ENCODE assay signal across 29 cellular contexts in genomic region chr13:55493297-55493696, GRCh38.
"Had no signal": no experiment of that assay in that cellular context is flagged by ENCODE, and none has a peak within 500 bp of the region (broad histone marks: within the 10 kb centered on the region; RNA-seq: fewer than 3 reads in every experiment).

No MANE protein-coding gene starts in this region.

- H3K4me3 ChIP-seq: colonic mucosa, coronary artery, dorsolateral prefrontal cortex, esophagus muscularis mucosa, esophagus squamous epithelium, gastrocnemius medialis, gastroesophageal sphincter, heart left ventricle, heart right ventricle had no signal

- H3K9me3 ChIP-seq: colonic mucosa, esophagus muscularis mucosa, esophagus squamous epithelium, gastrocnemius medialis, gastroesophageal sphincter had no signal

- H3K27ac Mint-ChIP-seq: dendritic cell treated with granulocyte-macrophage colony-stimulating factor and Interleukin-4, amounts not matched to agents 40 ng/mL and 50 ng/mL, for 4 days; effector memory CD8-positive, alpha-beta T cell; endodermal cell had no signal

- H3K27me3 Mint-ChIP-seq: dendritic cell treated with granulocyte-macrophage colony-stimulating factor and Interleukin-4, amounts not matched to agents 40 ng/mL and 50 ng/mL, for 4 days; effector memory CD8-positive, alpha-beta T cell had no signal

- H3K27ac ChIP-seq: colonic mucosa, coronary artery, dorsolateral prefrontal cortex, epithelial cell of prostate, esophagus muscularis mucosa, esophagus squamous epithelium, foreskin keratinocyte, gastrocnemius medialis, gastroesophageal sphincter, heart left ventricle, heart right ventricle had no signal

- DNase-seq: colonic mucosa; cortex of kidney; dermis blood vessel endothelial cell; dorsolateral prefrontal cortex; effector CD4-positive, alpha-beta T cell; effector CD8-positive, alpha-beta T cell; effector memory CD4-positive, alpha-beta T cell; effector memory CD8-positive, alpha-beta T cell; endodermal cell; erythroblast; esophagus squamous epithelium; foreskin fibroblast; foreskin keratinocyte; foreskin melanocyte; gastrocnemius medialis; glutamatergic neuron; head of caudate nucleus; heart left ventricle; heart right ventricle had no signal

- ATAC-seq: effector memory CD8-positive, alpha-beta T cell; esophagus mucosa; foreskin keratinocyte; gastrocnemius medialis; gastroesophageal sphincter; heart left ventricle; heart right ventricle had no signal

- H3K27me3 ChIP-seq: colonic mucosa, dorsolateral prefrontal cortex, esophagus muscularis mucosa, esophagus squamous epithelium, foreskin keratinocyte, gastrocnemius medialis, gastroesophageal sphincter, heart left ventricle, heart right ventricle had no signal

- H3K36me3 ChIP-seq: colonic mucosa, esophagus muscularis mucosa, esophagus squamous epithelium, gastrocnemius medialis, gastroesophageal sphincter, heart left ventricle, heart right ventricle had no signal

- FAIRE-seq: colon, endometrium, endothelial cell of umbilical vein, frontal cortex had no signal

- H3K9me3 Mint-ChIP-seq: dendritic cell treated with granulocyte-macrophage colony-stimulating factor and Interleukin-4, amounts not matched to agents 40 ng/mL and 50 ng/mL, for 4 days had no signal

- H3K4me1 ChIP-seq: colonic mucosa, esophagus muscularis mucosa, esophagus squamous epithelium, foreskin keratinocyte, gastrocnemius medialis, gastroesophageal sphincter, heart left ventricle, heart right ventricle had no signal

- H3K4me3 Mint-ChIP-seq: dendritic cell treated with granulocyte-macrophage colony-stimulating factor and Interleukin-4, amounts not matched to agents 40 ng/mL and 50 ng/mL, for 4 days; effector memory CD8-positive, alpha-beta T cell; endodermal cell had no signal
